In genomic region chr6:95249176-95249575, GRCh38 we compare ENCODE assay signal across 20 cellular contexts.
DNase-seq lines count a peak whose midpoint lies in the region; ATAC-seq and TF ChIP-seq lines count a peak whose summit lies in the region.
"Had no signal": no experiment of that assay in that cellular context is flagged by ENCODE, and none has a peak within 500 bp of the region (broad histone marks: within the 10 kb centered on the region; RNA-seq: fewer than 3 reads in every experiment).

No MANE protein-coding gene starts in this region.

- H3K4me1 Mint-ChIP-seq in chondrocyte (ENCODE audit: low read depth) = peaks cover 8% of the 10 kb centered on the region

- peak; percentile 38 for ATAC-seq in left lung
- no peak for ATAC-seq in GM21723 (IDR thresholded peaks at IDR 0.05; ENCODE audit: unreplicated experiment)
- ATAC-seq: activated CD4-positive, CD25-positive, alpha-beta regulatory T cell treated with anti-CD3 and anti-CD28 coated beads, Interleukin-2, amount 50 U/mL, for 24 hours; lower lobe of right lung had no signal

- no peaks in the 10 kb centered on the region for H3K27me3 ChIP-seq in left lung
- H3K27me3 ChIP-seq: ovary, SJSA1 had no signal

- DNase-seq in AML-193 (lab: John Stamatoyannopoulos, UW) (peak; percentile 70 to 76), NCI-H460 (ENCODE audit: extremely low read depth, low read depth) (peak; percentile 22), chondrocyte (ENCODE audit: low spot score) (no peak), left lung (no peak), cardiac septum (ENCODE audit: low spot score) (no peak), NCI-H2196 (lab: John Stamatoyannopoulos, UW; ENCODE audit: unreplicated experiment) (no peak), cerebellar cortex (ENCODE audit: low spot score) (no peak)
- DNase-seq: cerebellar nuclear complex; endodermal cell; GDM1; lower lobe of right lung; NCI-H187; ovary; stimulated activated CD4-positive, alpha-beta T cell treated with anti-CD3 and anti-CD28 coated beads, Interleukin-4, amount 100 ng/mL, for 24 hours; substantia nigra; T-helper 9 cell had no signal

- H3K27ac Mint-ChIP-seq in chondrocyte (ENCODE audit: unreplicated experiment) = peak overlapping the region; percentile 41
- H3K27ac Mint-ChIP-seq: endodermal cell had no signal

- H3K27me3 Mint-ChIP-seq in chondrocyte (ENCODE audit: low read depth) = no peaks in the 10 kb centered on the region

- TF ChIP-seq CTCF in chondrocyte (IDR thresholded peaks at IDR 0.05) (no peak), left lung (IDR thresholded peaks at IDR 0.05) (no peak)

- no peak overlapping the region for H3K4me3 Mint-ChIP-seq in chondrocyte (ENCODE audit: unreplicated experiment)
- H3K4me3 Mint-ChIP-seq: endodermal cell had no signal

- no peaks in the 10 kb centered on the region for H3K9me3 Mint-ChIP-seq in chondrocyte (ENCODE audit: low read depth)
- H3K9me3 Mint-ChIP-seq: endodermal cell had no signal

- H3K9me3 ChIP-seq in left lung = no peaks in the 10 kb centered on the region
- H3K9me3 ChIP-seq: lower lobe of right lung, ovary, SJSA1 had no signal

- H3K27ac ChIP-seq in left lung = no peak overlapping the region
- H3K27ac ChIP-seq: HL-60, lower lobe of right lung, ovary, SJSA1 had no signal

- no peaks in the 10 kb centered on the region for H3K36me3 ChIP-seq in left lung
- H3K36me3 ChIP-seq: lower lobe of right lung, ovary, SJSA1 had no signal

- intact Hi-C loops in left lung (cut with DNase I) = no loop called here
- intact Hi-C loops in cardiac septum (cut with DNase I) = no loop called here

- no peaks in the 10 kb centered on the region for H3K36me3 Mint-ChIP-seq in chondrocyte (ENCODE audit: low read depth)

- H3K4me3 ChIP-seq in left lung = no peak overlapping the region
- H3K4me3 ChIP-seq: lower lobe of right lung, ovary, SJSA1 had no signal

- H3K4me1 ChIP-seq in left lung = no peaks in the 10 kb centered on the region
- H3K4me1 ChIP-seq: lower lobe of right lung, SJSA1 had no signal

Comparison
In these comparisons a context has a peak if more than half of its experiments do, and no peak if none do; other contexts are left out.
1. DNase-seq: peak in AML-193 (2 of 2) and NCI-H460 (single experiment); none in chondrocyte (single experiment), left lung (0 of 2), cardiac septum (single experiment), NCI-H2196 (single experiment) and cerebellar cortex (single experiment).